ENCODE assay signal across 19 cellular contexts in genomic region chr17:1442187-1442586, GRCh38. TPM values are rescaled to one million over a fixed set of nuclear protein-coding genes. Genes with fewer than 3 reads are reported as not detected.
A peak's percentile ranks its signal among the peaks of the same experiment; 100 is the strongest.
DNase-seq lines count a peak whose midpoint lies in the region; ATAC-seq, FAIRE-seq and TF ChIP-seq lines count a peak whose summit lies in the region.
"Had no signal": no experiment of that assay in that cellular context is flagged by ENCODE, and none has a peak within 500 bp of the region (broad histone marks: within the 10 kb centered on the region; RNA-seq: fewer than 3 reads in every experiment).

No MANE protein-coding gene starts in this region.

- dilution Hi-C loops in endothelial cell of umbilical vein (cut with MboI; ENCODE audit: extremely low pct_ligation_motif_present, low sequenced_read_pairs) = no loop called here

- H3K9me3 Mint-ChIP-seq in stimulated activated effector memory CD8-positive, alpha-beta T cell treated with anti-CD3 and anti-CD28 coated beads, Interleukin-12 subunit alpha, Interleukin-12 subunit beta, amount 100 ng/mL, for 72 hours = no peaks in the 10 kb centered on the region
- H3K9me3 Mint-ChIP-seq: CD4-positive, alpha-beta T cell; CD8-positive, alpha-beta T cell had no signal

- intact Hi-C loops in K562 (cut with micrococcal nuclease) = no loop called here
- intact Hi-C loops in endothelial cell of umbilical vein (cut with micrococcal nuclease) = no loop called here

- H3K4me1 ChIP-seq in K562 (replicated peaks in 1 of 2; ENCODE audit: control insufficient read depth in 2 of 2, insufficient read depth in 2 of 2, low read length in 2 of 2) (peaks cover 0 to 6% of the 10 kb centered on the region in 2 experiments; a peak in 3 of 5 replicates), endothelial cell of umbilical vein (ENCODE audit: control insufficient read depth, extremely low read depth, insufficient read depth, low read length) (peaks cover 6% of the 10 kb centered on the region), BE2C (no peaks in the 10 kb centered on the region)

- TF ChIP-seq EP300 in K562 (IDR thresholded peaks at IDR 0.05; ENCODE audit: low read length) = no peak

- H3K27ac ChIP-seq in K562 (ENCODE audit: extremely low read depth, low read depth, low read length) (no peak overlapping the region), endothelial cell of umbilical vein (ENCODE audit: insufficient read depth, low read depth, low read length) (no peak overlapping the region)
- H3K27ac ChIP-seq: BLaER1 treated with 17β-estradiol and CSF1 and Interleukin-3, amounts not matched to agents 10 nM and 100 nM; C4-2B had no signal

- H3K4me1 Mint-ChIP-seq in stimulated activated effector memory CD8-positive, alpha-beta T cell treated with anti-CD3 and anti-CD28 coated beads, Interleukin-12 subunit alpha, Interleukin-12 subunit beta, amount 100 ng/mL, for 72 hours = peaks cover 14% of the 10 kb centered on the region

- WGBS in K562 (ENCODE audit: insufficient coverage, low coverage, missing lambda C conversion rate) = 96% methylated on average over 3 of the region's 4 CpGs

- TF ChIP-seq POLR2A in K562 (conservative IDR thresholded peaks at IDR 0.05) (no peak), endothelial cell of umbilical vein (IDR thresholded peaks at IDR 0.05; ENCODE audit: low read depth, low read length) (no peak)

- POLR2A ChIA-PET in K562 (lab: Yijun Ruan, JAX) (interaction anchor here (0.7 kb wide), 1 partner anchor 42 kb away, joined by 3 read pairs; the partner anchor contains the start of gene YWHAE), endothelial cell of umbilical vein (lab: Charles Lee) (no interaction called here)

- no peak overlapping the region for H3K9ac ChIP-seq in K562 (ENCODE audit: insufficient read depth in 1 of 2, low read depth in 2 of 2, low read length in 2 of 2)
- no peak overlapping the region for H3K9ac ChIP-seq in endothelial cell of umbilical vein (replicated peaks; ENCODE audit: extremely low read depth, insufficient read depth, low read length)
- H3K9ac ChIP-seq: BLaER1 treated with 17β-estradiol and CSF1 and Interleukin-3, amounts not matched to agents 10 nM and 100 nM had no signal

- TF ChIP-seq RAD21 in K562 (CRISPR knock-in tag; conservative IDR thresholded peaks at IDR 0.05 in 1 of 2, IDR thresholded peaks at IDR 0.05 in 1 of 2) = no peak

- H3K27ac Mint-ChIP-seq in stimulated activated effector memory CD8-positive, alpha-beta T cell treated with anti-CD3 and anti-CD28 coated beads, Interleukin-12 subunit alpha, Interleukin-12 subunit beta, amount 100 ng/mL, for 72 hours = no peak overlapping the region
- H3K27ac Mint-ChIP-seq: CD4-positive, alpha-beta T cell; CD8-positive, alpha-beta T cell had no signal

- DNase-seq in K562 (ENCODE audit: extremely low read depth in 1 of 4, low spot score in 3 of 4) = no peak
- no peak for DNase-seq in endothelial cell of umbilical vein (ENCODE audit: low read depth, low spot score)
- no peak for DNase-seq in BE2C
- DNase-seq in stimulated activated effector memory CD8-positive, alpha-beta T cell treated with anti-CD3 and anti-CD28 coated beads, Interleukin-12 subunit alpha, Interleukin-12 subunit beta, amount 100 ng/mL, for 72 hours (ENCODE audit: low spot score in 2 of 2) = no peak
- DNase-seq: 8988T; ACHN; Caco-2; Calu3; CD4-positive, alpha-beta T cell; CD8-positive, alpha-beta T cell; DMS79 treated with DMSO at 0.1 percent for 48 hours; GF-D8 had no signal

- CTCF ChIA-PET in K562 (lab: Yijun Ruan, JAX; ENCODE audit: low intra/inter-chr PET ratio) = no interaction called here
- CTCF ChIA-PET in endothelial cell of umbilical vein (lab: Charles Lee) = interaction anchor here (2.8 kb wide), 1 partner anchor 77 kb away, joined by 11 read pairs; no protein-coding TSS in a partner anchor

- H3K4me3 Mint-ChIP-seq in stimulated activated effector memory CD8-positive, alpha-beta T cell treated with anti-CD3 and anti-CD28 coated beads, Interleukin-12 subunit alpha, Interleukin-12 subunit beta, amount 100 ng/mL, for 72 hours = no peak overlapping the region
- H3K4me3 Mint-ChIP-seq: CD4-positive, alpha-beta T cell; CD8-positive, alpha-beta T cell had no signal

- no peak for ATAC-seq in K562
- ATAC-seq in stimulated activated effector memory CD8-positive, alpha-beta T cell treated with anti-CD3 and anti-CD28 coated beads, Interleukin-12 subunit alpha, Interleukin-12 subunit beta, amount 100 ng/mL, for 72 hours = no peak
- ATAC-seq: CD8-positive, alpha-beta T cell had no signal

- TF ChIP-seq CTCF in K562 (IDR thresholded peaks at IDR 0.05 in 2 of 3, conservative IDR thresholded peaks at IDR 0.05 in 1 of 3; ENCODE audit: insufficient read depth in 2 of 3, low read depth in 1 of 3, low read length in 3 of 3) = no peak
- no peak for TF ChIP-seq CTCF in endothelial cell of umbilical vein (IDR thresholded peaks at IDR 0.05; ENCODE audit: extremely low read depth in 1 of 2, insufficient read depth in 1 of 2, low read depth in 1 of 2, low read length in 2 of 2)
- no peak for TF ChIP-seq CTCF in BE2C (IDR thresholded peaks at IDR 0.05; ENCODE audit: low read depth, low read length)

- no peak overlapping the region for H2AFZ ChIP-seq in K562 (ENCODE audit: low read depth, low read length)
- H2AFZ ChIP-seq in endothelial cell of umbilical vein (ENCODE audit: low read depth, low read length) = no peak overlapping the region

- H3K36me3 ChIP-seq in K562 (ENCODE audit: control insufficient read depth, insufficient read depth, low read length) (peaks cover 16% of the 10 kb centered on the region; the same call in 2 of the 3 replicates), endothelial cell of umbilical vein (ENCODE audit: control insufficient read depth in 2 of 2, extremely low read depth in 1 of 2, insufficient read depth in 2 of 2, low read length in 2 of 2) (peaks cover 0 to 2% of the 10 kb centered on the region in 2 experiments), BE2C (no peaks in the 10 kb centered on the region)

- in situ Hi-C loops in K562 (cut with MboI) = no loop called here

- H3K9me1 ChIP-seq in K562 (ENCODE audit: control insufficient read depth, insufficient read depth, low read length) (no peaks in the 10 kb centered on the region), endothelial cell of umbilical vein (replicated peaks; ENCODE audit: control insufficient read depth, extremely low read depth, insufficient read depth, low read length) (no peaks in the 10 kb centered on the region)

- H3K27me3 ChIP-seq in K562 (ENCODE audit: control insufficient read depth in 2 of 2, insufficient read depth in 2 of 2, low read length in 2 of 2) (no peaks in the 10 kb centered on the region), endothelial cell of umbilical vein (ENCODE audit: control insufficient read depth in 2 of 2, insufficient read depth in 2 of 2, low read length in 2 of 2) (no peaks in the 10 kb centered on the region), BE2C (no peaks in the 10 kb centered on the region)
- H3K27me3 ChIP-seq: BLaER1 treated with 17β-estradiol and CSF1 and Interleukin-3, amounts not matched to agents 10 nM and 100 nM had no signal

- H3K4me3 ChIP-seq in K562 (no peak overlapping the region), endothelial cell of umbilical vein (replicated peaks in 1 of 3; ENCODE audit: insufficient read depth in 1 of 3, low read depth in 1 of 3, low read length in 3 of 3) (no peak overlapping the region), BE2C (ENCODE audit: low read depth, low read length) (no peak overlapping the region)
- H3K4me3 ChIP-seq: BLaER1 treated with 17β-estradiol and CSF1 and Interleukin-3, amounts not matched to agents 10 nM and 100 nM had no signal

- BruUV-seq in K562 (replicated peaks; lab: Mats Ljungman, UMichigan) (no TSS peak), endothelial cell of umbilical vein (replicated peaks; lab: Mats Ljungman, UMichigan) (no TSS peak)

- H3K4me2 ChIP-seq in K562 (ENCODE audit: insufficient read depth, low read length) = no peak overlapping the region
- H3K4me2 ChIP-seq in endothelial cell of umbilical vein (ENCODE audit: insufficient read depth, low read length) = no peak overlapping the region
- H3K4me2 ChIP-seq: BLaER1 treated with 17β-estradiol and CSF1 and Interleukin-3, amounts not matched to agents 10 nM and 100 nM had no signal

- peaks cover 60% of the 10 kb centered on the region for H3K79me2 ChIP-seq in K562 (ENCODE audit: control insufficient read depth, insufficient read depth, low read length)
- H3K79me2 ChIP-seq in endothelial cell of umbilical vein (ENCODE audit: control insufficient read depth, insufficient read depth, low read length) = peaks cover 92% of the 10 kb centered on the region

- H4K20me1 ChIP-seq in K562 (replicated peaks; ENCODE audit: control insufficient read depth, insufficient read depth, low read length) (peaks cover 4% of the 10 kb centered on the region; the same call in 1 of the 2 replicates), endothelial cell of umbilical vein (replicated peaks; ENCODE audit: control insufficient read depth, extremely low read depth, insufficient read depth, low read length) (peaks cover 5% of the 10 kb centered on the region)

- H3K9me3 ChIP-seq in K562 (replicated peaks; ENCODE audit: control insufficient read depth, insufficient read depth, low read depth, low read length) (no peaks in the 10 kb centered on the region), endothelial cell of umbilical vein (replicated peaks; ENCODE audit: control insufficient read depth, insufficient read depth, low read length) (no peaks in the 10 kb centered on the region), BE2C (no peaks in the 10 kb centered on the region)
- H3K9me3 ChIP-seq: BLaER1 treated with 17β-estradiol and CSF1 and Interleukin-3, amounts not matched to agents 10 nM and 100 nM; Caco-2 had no signal

- FAIRE-seq in K562 (lab: Jason Lieb, UNC) = no peak
- FAIRE-seq in endothelial cell of umbilical vein (lab: Jason Lieb, UNC) = peak; percentile 15
- FAIRE-seq: A204.1, D721Med, G401.6, GM12891, GM19239 had no signal

- H3K36me3 Mint-ChIP-seq in stimulated activated effector memory CD8-positive, alpha-beta T cell treated with anti-CD3 and anti-CD28 coated beads, Interleukin-12 subunit alpha, Interleukin-12 subunit beta, amount 100 ng/mL, for 72 hours = peaks cover 57% of the 10 kb centered on the region

RNA-seq across cellular contexts. Expression of gene CRK, which starts 13.8 kb away (rescaled TPM):
- 33.0 TPM in 2 replicates for total RNA-seq in K562 (2011; cell fraction: chromatin; rRNA removed; ENCODE audit: low replicate concordance)
- 17.5 and 19.2 TPM in 2 replicates for total RNA-seq in K562 (2011; cell fraction: nucleolus; rRNA removed)
- 28.4 and 41.1 TPM in 2 replicates for total RNA-seq in K562 (2011; cell fraction: nucleoplasm; rRNA removed)
- 23.2 and 24.7 TPM in 2 replicates for total RNA-seq in K562 (2014; rRNA removed)
- 30.0 and 31.2 TPM in 2 replicates for total RNA-seq in K562 (2014; rRNA removed; fragmentation: Illumina TruSeq; extraction: Trizol)
- total RNA-seq in K562 (2015; rRNA removed; fragmentation: Illumina TruSeq; extraction: Trizol) = 29.2 and 30.2 TPM in 2 replicates
- 22.1 and 23.9 TPM in 2 replicates for total RNA-seq in K562 (2021)
- 32.0 and 40.2 TPM in 2 replicates for polyA plus RNA-seq in K562 (2011; rRNA removed)
- 18.8 and 29.0 TPM in 2 replicates for polyA plus RNA-seq in K562 (2011; cell fraction: cytosol; rRNA removed)
- polyA plus RNA-seq in K562 (2011; cell fraction: nucleus; rRNA removed) = 5.0 and 5.4 TPM in 2 replicates
- polyA plus RNA-seq in K562 (2012) = 14.3 and 18.9 TPM in 2 replicates
- polyA plus RNA-seq in K562 (2014; fragmentation: Illumina TruSeq; extraction: Trizol) = 26.5 and 27.3 TPM in 2 replicates
- 10 to 100 TPM; 13.1 to 17.7 TPM for polyA plus RNA-seq in K562 (2014; fragmentation: Nextera tagmentation; extraction: Ambion mirVana)
- 24.3 and 26.1 TPM in 2 replicates for polyA plus RNA-seq in K562 (2014; rRNA removed)
- polyA minus RNA-seq in K562 (2011; rRNA and poly(A)+ RNA removed) = 46.6 and 50.1 TPM in 2 replicates
- 17.0 and 17.5 TPM in 2 replicates for polyA minus RNA-seq in K562 (2011; cell fraction: cytosol; rRNA and poly(A)+ RNA removed)
- 4.3 and 5.8 TPM in 2 replicates for polyA minus RNA-seq in K562 (2011; cell fraction: nucleus; rRNA and poly(A)+ RNA removed)
- 67.2 and 71.3 TPM in 2 replicates for total RNA-seq in endothelial cell of umbilical vein
- 41.2 and 52.8 TPM in 2 replicates for polyA plus RNA-seq in endothelial cell of umbilical vein
- polyA plus RNA-seq in endothelial cell of umbilical vein (2011; cell fraction: cytosol; rRNA removed) = 60.3 and 63.7 TPM in 2 replicates
- polyA plus RNA-seq in endothelial cell of umbilical vein (2011; cell fraction: nucleus; rRNA removed) = 27.0 and 33.4 TPM in 2 replicates
- 55.9 and 69.4 TPM in 2 replicates for polyA plus RNA-seq in endothelial cell of umbilical vein (2012)
- polyA minus RNA-seq in endothelial cell of umbilical vein = 85.7 and 87.4 TPM in 2 replicates
- polyA minus RNA-seq in endothelial cell of umbilical vein (2011; cell fraction: cytosol; rRNA and poly(A)+ RNA removed) = 31.6 TPM
- polyA minus RNA-seq in endothelial cell of umbilical vein (2011; cell fraction: nucleus; rRNA and poly(A)+ RNA removed) = 21.8 and 27.1 TPM in 2 replicates
- polyA plus RNA-seq in BE2C (2012; ENCODE audit: insufficient read depth, insufficient read length, low read depth) = 29.0 TPM

RNA-seq across cellular contexts. Expression of gene YWHAE, which starts 42.2 kb away (rescaled TPM):
- total RNA-seq in K562 (2011; cell fraction: chromatin; rRNA removed; ENCODE audit: low replicate concordance) = 89.4 and 152 TPM in 2 replicates
- total RNA-seq in K562 (2011; cell fraction: nucleolus; rRNA removed) = 61.4 and 88.2 TPM in 2 replicates
- 127 and 150 TPM in 2 replicates for total RNA-seq in K562 (2011; cell fraction: nucleoplasm; rRNA removed)
- total RNA-seq in K562 (2014; rRNA removed) = 234 and 310 TPM in 2 replicates
- total RNA-seq in K562 (2014; rRNA removed; fragmentation: Illumina TruSeq; extraction: Trizol) = 184 and 193 TPM in 2 replicates
- total RNA-seq in K562 (2015; rRNA removed; fragmentation: Illumina TruSeq; extraction: Trizol) = 224 TPM in 2 replicates
- 466 and 488 TPM in 2 replicates for total RNA-seq in K562 (2021)
- polyA plus RNA-seq in K562 (2011; rRNA removed) = 480 and 622 TPM in 2 replicates
- 198 and 388 TPM in 2 replicates for polyA plus RNA-seq in K562 (2011; cell fraction: cytosol; rRNA removed)
- polyA plus RNA-seq in K562 (2011; cell fraction: nucleus; rRNA removed) = 77.5 and 131 TPM in 2 replicates
- 300 and 685 TPM in 2 replicates for polyA plus RNA-seq in K562 (2012)
- polyA plus RNA-seq in K562 (2014; fragmentation: Illumina TruSeq; extraction: Trizol) = 402 and 448 TPM in 2 replicates
- polyA plus RNA-seq in K562 (2014; fragmentation: Nextera tagmentation; extraction: Ambion mirVana) = 100 to 1,000 TPM; 323 to 513 TPM
- 576 and 727 TPM in 2 replicates for polyA plus RNA-seq in K562 (2014; rRNA removed)
- 684 and 865 TPM in 2 replicates for polyA minus RNA-seq in K562 (2011; rRNA and poly(A)+ RNA removed)
- polyA minus RNA-seq in K562 (2011; cell fraction: cytosol; rRNA and poly(A)+ RNA removed) = 251 and 367 TPM in 2 replicates
- polyA minus RNA-seq in K562 (2011; cell fraction: nucleus; rRNA and poly(A)+ RNA removed) = 34.3 and 69.4 TPM in 2 replicates
- total RNA-seq in endothelial cell of umbilical vein = 819 and 848 TPM in 2 replicates
- 325 and 396 TPM in 2 replicates for polyA plus RNA-seq in endothelial cell of umbilical vein
- 840 and 857 TPM in 2 replicates for polyA plus RNA-seq in endothelial cell of umbilical vein (2011; cell fraction: cytosol; rRNA removed)
- 329 and 517 TPM in 2 replicates for polyA plus RNA-seq in endothelial cell of umbilical vein (2011; cell fraction: nucleus; rRNA removed)
- 907 and 1,093 TPM in 2 replicates for polyA plus RNA-seq in endothelial cell of umbilical vein (2012)
- polyA minus RNA-seq in endothelial cell of umbilical vein = 387 and 461 TPM in 2 replicates
- 487 TPM for polyA minus RNA-seq in endothelial cell of umbilical vein (2011; cell fraction: cytosol; rRNA and poly(A)+ RNA removed)
- 155 and 169 TPM in 2 replicates for polyA minus RNA-seq in endothelial cell of umbilical vein (2011; cell fraction: nucleus; rRNA and poly(A)+ RNA removed)
- polyA plus RNA-seq in BE2C (2012; ENCODE audit: insufficient read depth, insufficient read length, low read depth) = 609 TPM

RNA-seq across cellular contexts. Expression of gene MYO1C, which starts 50.3 kb away (rescaled TPM):
- 62.3 and 168 TPM in 2 replicates for total RNA-seq in K562 (2011; cell fraction: chromatin; rRNA removed; ENCODE audit: low replicate concordance)
- total RNA-seq in K562 (2011; cell fraction: nucleolus; rRNA removed) = 61.3 and 72.2 TPM in 2 replicates
- total RNA-seq in K562 (2011; cell fraction: nucleoplasm; rRNA removed) = 63.9 and 80.0 TPM in 2 replicates
- total RNA-seq in K562 (2014; rRNA removed) (11.6 and 16.2 TPM in 2 replicates), K562 (2014; rRNA removed; fragmentation: Illumina TruSeq; extraction: Trizol) (5.1 and 9.1 TPM in 2 replicates), K562 (2015; rRNA removed; fragmentation: Illumina TruSeq; extraction: Trizol) (9.3 and 11.6 TPM in 2 replicates), K562 (2021) (31.4 and 32.5 TPM in 2 replicates), endothelial cell of umbilical vein (195 and 206 TPM in 2 replicates)
- polyA plus RNA-seq in K562 (2011; rRNA removed) (14.8 and 19.1 TPM in 2 replicates), K562 (2014; fragmentation: Illumina TruSeq; extraction: Trizol) (16.4 and 20.3 TPM in 2 replicates), K562 (2014; fragmentation: Nextera tagmentation; extraction: Ambion mirVana) (under 1 TPM; 0.46 to 0.78 TPM), K562 (2014; rRNA removed) (12.7 and 16.6 TPM in 2 replicates), endothelial cell of umbilical vein (141 and 145 TPM in 2 replicates)
- 10.3 and 16.8 TPM in 2 replicates for polyA plus RNA-seq in K562 (2011; cell fraction: cytosol; rRNA removed)
- 42.0 and 49.2 TPM in 2 replicates for polyA plus RNA-seq in K562 (2011; cell fraction: nucleus; rRNA removed)
- polyA plus RNA-seq in K562 (2012) = 20.0 and 32.7 TPM in 2 replicates
- polyA minus RNA-seq in K562 (2011; rRNA and poly(A)+ RNA removed) = 29.7 and 38.7 TPM in 2 replicates
- 24.1 and 28.1 TPM in 2 replicates for polyA minus RNA-seq in K562 (2011; cell fraction: cytosol; rRNA and poly(A)+ RNA removed)
- polyA minus RNA-seq in K562 (2011; cell fraction: nucleus; rRNA and poly(A)+ RNA removed) = 19.0 and 27.8 TPM in 2 replicates
- 124 and 132 TPM in 2 replicates for polyA plus RNA-seq in endothelial cell of umbilical vein (2011; cell fraction: cytosol; rRNA removed)
- 298 and 335 TPM in 2 replicates for polyA plus RNA-seq in endothelial cell of umbilical vein (2011; cell fraction: nucleus; rRNA removed)
- 160 and 189 TPM in 2 replicates for polyA plus RNA-seq in endothelial cell of umbilical vein (2012)
- polyA minus RNA-seq in endothelial cell of umbilical vein = 298 and 349 TPM in 2 replicates
- 60.4 TPM for polyA minus RNA-seq in endothelial cell of umbilical vein (2011; cell fraction: cytosol; rRNA and poly(A)+ RNA removed)
- polyA minus RNA-seq in endothelial cell of umbilical vein (2011; cell fraction: nucleus; rRNA and poly(A)+ RNA removed) = 122 and 135 TPM in 2 replicates
- 12.9 TPM for polyA plus RNA-seq in BE2C (2012; ENCODE audit: insufficient read depth, insufficient read length, low read depth)
